Comparison of ENCODE assay signal across 31 cellular contexts in the genomic region with DNA sequence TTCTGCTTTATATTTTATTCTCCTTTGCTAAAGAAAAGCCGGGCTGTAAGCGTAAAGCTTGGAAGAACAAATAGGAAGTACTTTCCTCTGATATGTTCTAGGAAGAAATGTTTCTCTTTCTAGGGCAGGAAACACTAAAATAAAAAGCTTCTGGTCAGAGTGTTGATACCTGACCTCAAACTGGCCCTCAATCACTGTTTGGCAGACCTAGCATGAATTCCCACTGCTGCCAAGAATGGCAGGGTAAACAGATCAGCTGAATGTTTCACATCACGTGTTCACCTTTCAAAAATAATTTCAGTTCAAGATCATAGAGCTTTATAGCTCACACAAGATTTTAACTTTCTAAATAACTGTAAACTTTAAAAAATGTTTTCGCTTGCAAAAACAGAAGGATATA. TPM values are rescaled to one million over a fixed set of nuclear protein-coding genes. Genes with fewer than 3 reads are reported as not detected.
A peak's percentile ranks its signal among the peaks of the same experiment; 100 is the strongest.
DNase-seq lines count a peak whose midpoint lies in the region; ATAC-seq, FAIRE-seq and TF ChIP-seq lines count a peak whose summit lies in the region.
"Had no signal": no experiment of that assay in that cellular context is flagged by ENCODE, and none has a peak within 500 bp of the region (broad histone marks: within the 10 kb centered on the region; RNA-seq: fewer than 3 reads in every experiment).

No MANE protein-coding gene starts in this region.

- TF ChIP-seq POLR2A in NB4 (IDR thresholded peaks at IDR 0.05; ENCODE audit: extremely low read depth, insufficient read length), result no peak
- no peak for TF ChIP-seq POLR2A in esophagus squamous epithelium (IDR thresholded peaks at IDR 0.05)
- TF ChIP-seq POLR2A in GM12891 (IDR thresholded peaks at IDR 0.05; ENCODE audit: low read depth, low read length), result no peak

- H3K9me3 Mint-ChIP-seq in nephron progenitor cell, result no peaks in the 10 kb centered on the region
- H3K9me3 Mint-ChIP-seq in effector memory CD8-positive, alpha-beta T cell, result no peaks in the 10 kb centered on the region
- H3K9me3 Mint-ChIP-seq: activated B cell treated with CpG ODN at 0.5 μM for 24 hours; activated naive CD4-positive, alpha-beta T cell treated with anti-CD3 and anti-CD28 coated beads, Interleukin-2, amount 10 ng/mL, durations not matched to agents 7 days and 5 days; activated T-helper 1 cell treated with anti-CD3 and anti-CD28 coated beads, Interleukin-12 subunit alpha, Interleukin-12 subunit beta, Interleukin-2, Interleukin-4 antibody, amounts not matched to agents 30 ng/mL and 10 ng/mL and 1 ng/mL, durations not matched to agents 14 hours and 24 hours and 36 hours; immature natural killer cell; neural crest cell had no signal

- H3K27ac ChIP-seq in esophagus squamous epithelium, result no peak overlapping the region
- H3K27ac ChIP-seq: colonic mucosa, left lung, parathyroid adenoma, vagina had no signal

- TF ChIP-seq CTCF in NB4 (IDR thresholded peaks at IDR 0.05; ENCODE audit: low read depth, low read length), result no peak
- no peak for TF ChIP-seq CTCF in nephron progenitor cell (IDR thresholded peaks at IDR 0.05)
- TF ChIP-seq CTCF in esophagus squamous epithelium (IDR thresholded peaks at IDR 0.05), result no peak

- intact Hi-C loops in esophagus squamous epithelium (cut with DNase I), result loop anchor here (5.0 kb wide), 1 partner anchor 37 kb away; a partner anchor contains a TSS

- no peaks in the 10 kb centered on the region for H3K36me3 Mint-ChIP-seq in nephron progenitor cell (ENCODE audit: low read depth)
- peaks cover 13% of the 10 kb centered on the region for H3K36me3 Mint-ChIP-seq in effector memory CD8-positive, alpha-beta T cell (ENCODE audit: insufficient read depth)
- H3K36me3 Mint-ChIP-seq: activated naive CD4-positive, alpha-beta T cell treated with anti-CD3 and anti-CD28 coated beads, Interleukin-2, amount 10 ng/mL, durations not matched to agents 7 days and 5 days had no signal

- no peak for ATAC-seq in effector memory CD8-positive, alpha-beta T cell (replicated peaks)
- ATAC-seq: esophagus mucosa; GM12878; HCT116; left lung; PC-3; Right ventricle myocardium inferior; stimulated activated naive CD8-positive, alpha-beta T cell treated with anti-CD3 and anti-CD28 coated beads, Interleukin-15, Interleukin-2, amounts not matched to agents 100 U/mL and 50 U/mL, for 24 hours had no signal

- no peaks in the 10 kb centered on the region for H3K27me3 ChIP-seq in esophagus squamous epithelium
- H3K27me3 ChIP-seq: colonic mucosa, left lung, vagina had no signal

- no peak for DNase-seq in NB4 (ENCODE audit: low read depth)
- DNase-seq in dermis blood vessel endothelial cell, result peak; percentile 90
- DNase-seq in nephron progenitor cell, result no peak
- DNase-seq in esophagus squamous epithelium (lab: John Stamatoyannopoulos, UW), result no peak
- no peak for DNase-seq in effector memory CD8-positive, alpha-beta T cell
- no peak for DNase-seq in GM12891 (ENCODE audit: insufficient read length, low spot score)
- no peak for DNase-seq in NCI-H345 (lab: John Stamatoyannopoulos, UW)
- DNase-seq: activated B cell treated with CpG ODN at 0.5 μM for 24 hours; activated CD4-positive, alpha-beta T cell treated with anti-CD3 and anti-CD28 coated beads, Interleukin-2, amount 50 U/mL, for 1 hour; activated naive CD4-positive, alpha-beta T cell treated with anti-CD3 and anti-CD28 coated beads, Interleukin-2, amount 10 ng/mL, durations not matched to agents 7 days and 5 days; amygdala; colonic mucosa; foreskin melanocyte; hypothalamus; immature natural killer cell; left lung; NCI-H1417; NCI-H446 treated with DMSO at 0.1 percent for 48 hours; PC-3; stimulated activated naive CD8-positive, alpha-beta T cell treated with anti-CD3 and anti-CD28 coated beads, Interleukin-15, Interleukin-2, amounts not matched to agents 100 U/mL and 50 U/mL, for 24 hours; T-helper 9 cell had no signal

- peak; percentile 13 for FAIRE-seq in G401.6 (lab: Jason Lieb, UNC)
- FAIRE-seq in GM12891 (lab: Jason Lieb, UNC), result no peak
- FAIRE-seq: bronchial epithelial cell, GM12878 had no signal

- H3K27ac Mint-ChIP-seq in nephron progenitor cell, result no peak overlapping the region
- no peak overlapping the region for H3K27ac Mint-ChIP-seq in effector memory CD8-positive, alpha-beta T cell
- H3K27ac Mint-ChIP-seq: activated B cell treated with CpG ODN at 0.5 μM for 24 hours; activated naive CD4-positive, alpha-beta T cell treated with anti-CD3 and anti-CD28 coated beads, Interleukin-2, amount 10 ng/mL, durations not matched to agents 7 days and 5 days; activated T-helper 1 cell treated with anti-CD3 and anti-CD28 coated beads, Interleukin-12 subunit alpha, Interleukin-12 subunit beta, Interleukin-2, Interleukin-4 antibody, amounts not matched to agents 30 ng/mL and 10 ng/mL and 1 ng/mL, durations not matched to agents 14 hours and 24 hours and 36 hours; immature natural killer cell had no signal

- peaks cover 14% of the 10 kb centered on the region for H3K4me1 Mint-ChIP-seq in nephron progenitor cell
- peaks cover 11 to 13% of the 10 kb centered on the region in 2 donors for H3K4me1 Mint-ChIP-seq in effector memory CD8-positive, alpha-beta T cell (ENCODE audit: low read depth in 2 of 2)

- H3K4me3 Mint-ChIP-seq in nephron progenitor cell, result peak overlapping the region; percentile 15
- no peak overlapping the region for H3K4me3 Mint-ChIP-seq in effector memory CD8-positive, alpha-beta T cell
- H3K4me3 Mint-ChIP-seq: activated B cell treated with CpG ODN at 0.5 μM for 24 hours; activated naive CD4-positive, alpha-beta T cell treated with anti-CD3 and anti-CD28 coated beads, Interleukin-2, amount 10 ng/mL, durations not matched to agents 7 days and 5 days; activated T-helper 1 cell treated with anti-CD3 and anti-CD28 coated beads, Interleukin-12 subunit alpha, Interleukin-12 subunit beta, Interleukin-2, Interleukin-4 antibody, amounts not matched to agents 30 ng/mL and 10 ng/mL and 1 ng/mL, durations not matched to agents 14 hours and 24 hours and 36 hours; neural crest cell had no signal

- 75 to 80% methylated on average over 4 of the region's 4 CpGs for WGBS in esophagus squamous epithelium, 2 donors

- H3K4me1 ChIP-seq in esophagus squamous epithelium, result peaks cover 4 to 16% (median 10%) of the 10 kb centered on the region in 3 donors

- H3K4me3 ChIP-seq in NB4 (ENCODE audit: low read depth, low read length) (peak overlapping the region; percentile 7), esophagus squamous epithelium (no peak overlapping the region)
- H3K4me3 ChIP-seq: colonic mucosa, GM12878, left lung, vagina had no signal

- peaks cover 4% of the 10 kb centered on the region for H3K27me3 Mint-ChIP-seq in nephron progenitor cell (ENCODE audit: low read depth, poor library complexity)
- no peaks in the 10 kb centered on the region for H3K27me3 Mint-ChIP-seq in effector memory CD8-positive, alpha-beta T cell
- H3K27me3 Mint-ChIP-seq: activated B cell treated with CpG ODN at 0.5 μM for 24 hours; activated naive CD4-positive, alpha-beta T cell treated with anti-CD3 and anti-CD28 coated beads, Interleukin-2, amount 10 ng/mL, durations not matched to agents 7 days and 5 days had no signal

- H3K9me3 ChIP-seq in esophagus squamous epithelium, result no peaks in the 10 kb centered on the region
- H3K9me3 ChIP-seq: colonic mucosa, left lung, vagina had no signal

- H3K36me3 ChIP-seq in esophagus squamous epithelium, result no peaks in the 10 kb centered on the region
- H3K36me3 ChIP-seq: colonic mucosa, left lung, vagina had no signal

TF ChIP-seq in GM12891, 5 proteins besides CTCF, POLR2A, EP300 and RAD21:
- TF ChIP-seq SPI1 (IDR thresholded peaks at IDR 0.05; ENCODE audit: low read depth, low read length) (no peak), POLR2AphosphoS5 (IDR thresholded peaks at IDR 0.05; ENCODE audit: low read depth, low read length) (no peak), POU2F2 (IDR thresholded peaks at IDR 0.05; ENCODE audit: low read depth, low read length) (no peak), PAX5 (IDR thresholded peaks at IDR 0.05; ENCODE audit: insufficient read depth, low read length, severe bottlenecking) (no peak), TAF1 (IDR thresholded peaks at IDR 0.05; ENCODE audit: low read depth, low read length) (no peak)

RNA-seq across cellular contexts. Expression of a gene that starts 2.9 kb away (rescaled TPM):
- 15.1 and 19.0 TPM in 2 replicates for total RNA-seq in dermis blood vessel endothelial cell
- total RNA-seq in esophagus squamous epithelium, result 10 to 100 TPM; 43.1 to 64.3 (median 59.5) TPM
- polyA plus RNA-seq in GM12891 (2012; ENCODE audit: low read depth, missing spikeins), result 62.7 TPM

RNA-seq across cellular contexts. Expression of a gene that starts 37.5 kb away (rescaled TPM):
- total RNA-seq in dermis blood vessel endothelial cell (18.1 and 31.8 TPM in 2 replicates), esophagus squamous epithelium (10 to 100 TPM; 34.8 to 45.3 (median 37.1) TPM)
- 118 TPM for polyA plus RNA-seq in GM12891 (2012; ENCODE audit: low read depth, missing spikeins)
